ENCODE assay signal across 9 cellular contexts in genomic region chr2:159968282-159968900, GRCh38.
DNase-seq lines count a peak whose midpoint lies in the region; ATAC-seq and TF ChIP-seq lines count a peak whose summit lies in the region.
"Had no signal": no experiment of that assay in that cellular context is flagged by ENCODE, and none has a peak within 500 bp of the region (broad histone marks: within the 10 kb centered on the region; RNA-seq: fewer than 3 reads in every experiment).

No MANE protein-coding gene starts in this region.

- H3K4me2 ChIP-seq in OCI-LY3 (ENCODE audit: low read length), result no peak overlapping the region

- no peak overlapping the region for H3K27ac ChIP-seq in CD4-positive, alpha-beta T cell (ENCODE audit: low read depth, low read length)
- no peak overlapping the region for H3K27ac ChIP-seq in OCI-LY3 (ENCODE audit: low read length)

- no peaks in the 10 kb centered on the region for H3K27me3 ChIP-seq in CD4-positive, alpha-beta T cell (ENCODE audit: control insufficient read depth, insufficient read depth, low read length)
- H3K27me3 ChIP-seq in OCI-LY3 (ENCODE audit: low read depth, low read length), result no peaks in the 10 kb centered on the region

- H3K79me2 ChIP-seq in OCI-LY3 (ENCODE audit: low read length), result no peaks in the 10 kb centered on the region

- H3K4me1 Mint-ChIP-seq in CD4-positive, alpha-beta T cell (ENCODE audit: low read depth), result no peaks in the 10 kb centered on the region
- H3K4me1 Mint-ChIP-seq: immature natural killer cell had no signal

- no peaks in the 10 kb centered on the region for H4K20me1 ChIP-seq in OCI-LY3 (ENCODE audit: insufficient read depth, low read length)

- POLR2A ChIA-PET in CD4-positive, alpha-beta T cell (lab: Charles Lee), result no interaction called here

- no peak overlapping the region for H3K9ac ChIP-seq in OCI-LY3 (ENCODE audit: low read length)

- TF ChIP-seq CTCF in CD4-positive, alpha-beta T cell (IDR thresholded peaks at IDR 0.05), result peak; percentile 28
- peak; percentile 79 for TF ChIP-seq CTCF in GM13977 (IDR thresholded peaks at IDR 0.05; ENCODE audit: extremely low read depth, insufficient read depth, missing control alignments)
- TF ChIP-seq CTCF in OCI-LY3 (IDR thresholded peaks at IDR 0.05; ENCODE audit: low read depth, low read length), result peak; percentile 88

- H3K4me3 ChIP-seq in OCI-LY3 (ENCODE audit: low read length), result no peak overlapping the region

- H3K27me3 Mint-ChIP-seq in CD4-positive, alpha-beta T cell, result no peaks in the 10 kb centered on the region

- no peaks in the 10 kb centered on the region for H3K9me3 Mint-ChIP-seq in CD4-positive, alpha-beta T cell
- H3K9me3 Mint-ChIP-seq: immature natural killer cell had no signal

- no peak overlapping the region for H3K4me3 Mint-ChIP-seq in CD4-positive, alpha-beta T cell
- H3K4me3 Mint-ChIP-seq: immature natural killer cell had no signal

- intact Hi-C loops in CD4-positive, alpha-beta T cell (cut with DNase I, micrococcal nuclease), result loop anchor here in 1 of 2 experiments (5.0 kb wide), 1 partner anchor 1066 kb away; no protein-coding TSS in a partner anchor

- CTCF ChIA-PET in CD4-positive, alpha-beta T cell (lab: Charles Lee), result interaction anchor here (0.9 kb wide), 1 partner anchor 10 kb away, joined by 3 read pairs; no protein-coding TSS in a partner anchor

- no peak overlapping the region for H3K27ac Mint-ChIP-seq in CD4-positive, alpha-beta T cell
- H3K27ac Mint-ChIP-seq: immature natural killer cell had no signal

- H3K9me3 ChIP-seq in CD4-positive, alpha-beta T cell (ENCODE audit: control insufficient read depth, low read length), result no peaks in the 10 kb centered on the region
- H3K9me3 ChIP-seq in OCI-LY3 (ENCODE audit: insufficient read depth, low read length), result no peaks in the 10 kb centered on the region

- ATAC-seq in CD4-positive, alpha-beta T cell (ENCODE audit: poor library complexity), result no peak
- no peak for ATAC-seq in activated CD4-positive, CD25-positive, alpha-beta regulatory T cell treated with anti-CD3 and anti-CD28 coated beads, Interleukin-2, amount 50 U/mL, for 24 hours

- H3K4me1 ChIP-seq in OCI-LY3 (ENCODE audit: low read length), result peaks cover 48% of the 10 kb centered on the region

- H2AFZ ChIP-seq in OCI-LY3 (ENCODE audit: low read depth, low read length), result no peak overlapping the region

- H3K36me3 Mint-ChIP-seq in CD4-positive, alpha-beta T cell (ENCODE audit: low read depth), result no peaks in the 10 kb centered on the region
- H3K36me3 Mint-ChIP-seq: immature natural killer cell had no signal

- in situ Hi-C loops in GM13977 (cut with MboI; ENCODE audit: low pct_unique_long_range_greater_than_20kb, low sequenced_read_pairs, unreplicated experiment), result loop anchor here (25.0 kb wide), 1 partner anchor 1056 kb away; no protein-coding TSS in a partner anchor

- no peaks in the 10 kb centered on the region for H3K36me3 ChIP-seq in OCI-LY3 (replicated peaks; ENCODE audit: low read depth, low read length)

- DNase-seq in CD4-positive, alpha-beta T cell, result peak in 1 of 10 experiments; percentile 4
- DNase-seq in GM13977 (ENCODE audit: low spot score), result peak; percentile 34
- peak; percentile 42 for DNase-seq in HT-29 (ENCODE audit: low spot score)
- DNase-seq in ecto neural progenitor cell (ENCODE audit: low spot score), result peak; percentile 51
- DNase-seq in mucosa of gallbladder (ENCODE audit: low spot score), result peak; percentile 13
- no peak for DNase-seq in T1000 (lab: John Stamatoyannopoulos, UW)

Comparison
In these comparisons a context has a peak if more than half of its experiments do, and no peak if none do; other contexts are left out.
1. CTCF ChIP-seq: peak in every context shown above with its lines; median percentile 88 in OCI-LY3; 79 in GM13977; 28 in CD4-positive, alpha-beta T cell.